Comparison of ENCODE assay signal across 8 cellular contexts in the genomic region with DNA sequence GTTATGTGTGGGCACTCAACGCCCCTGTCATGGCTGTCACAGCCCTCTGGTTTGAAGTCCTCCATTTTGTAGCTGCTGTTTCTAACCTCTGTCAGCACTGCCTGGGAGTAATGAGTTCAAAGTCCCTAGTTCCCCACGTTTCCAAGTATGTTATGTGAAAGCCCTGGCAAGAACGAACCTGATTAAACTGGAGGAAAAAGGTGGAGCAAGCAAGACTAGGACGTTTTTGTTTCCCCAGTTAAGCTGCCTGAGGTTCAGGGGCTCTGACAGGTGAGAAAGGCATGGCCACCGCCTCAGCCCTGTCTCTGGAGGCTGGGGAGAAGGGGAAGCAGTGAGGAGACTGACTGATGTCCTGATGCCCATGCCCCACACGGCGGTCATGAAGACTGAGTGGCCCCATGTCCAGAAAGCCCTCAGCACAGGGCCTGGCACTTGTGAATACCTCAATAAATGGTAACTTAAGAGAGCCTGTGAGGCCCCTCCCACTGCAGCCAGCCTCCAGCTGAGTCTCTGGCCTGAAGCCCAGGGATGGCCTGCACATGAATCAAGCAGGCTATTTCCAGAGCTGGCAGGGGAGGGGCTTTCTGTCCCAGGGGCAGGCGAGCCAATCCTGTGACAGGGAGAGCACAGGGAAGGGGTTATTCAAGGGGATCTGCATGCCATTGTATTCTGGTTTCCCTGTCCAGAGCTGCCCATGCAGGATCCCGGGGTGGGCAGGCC.
DNase-seq lines count a peak whose midpoint lies in the region; ATAC-seq and TF ChIP-seq lines count a peak whose summit lies in the region.

No MANE protein-coding gene starts in this region.

- no peaks in the 10 kb centered on the region for H3K27me3 ChIP-seq in ACC112 (ENCODE audit: insufficient read depth, low read length)
- H3K27me3 ChIP-seq in trophoblast cell (ENCODE audit: insufficient read depth, low read length), result no peaks in the 10 kb centered on the region

- H3K79me2 ChIP-seq in ACC112 (ENCODE audit: control insufficient read depth, insufficient read depth, low read length, unreplicated experiment) (no peaks in the 10 kb centered on the region), trophoblast cell (ENCODE audit: control insufficient read depth, insufficient read depth, low read length, poor library complexity) (no peaks in the 10 kb centered on the region)

- H2BK12ac ChIP-seq in trophoblast cell (ENCODE audit: low read length), result no peak overlapping the region

- no peak overlapping the region for H2AK5ac ChIP-seq in trophoblast cell (ENCODE audit: low read length)

- no CpG with 5 or more reads among the region's 9 CpGs for WGBS in trophoblast cell (ENCODE audit: extremely low coverage, insufficient coverage, insufficient read length)

- no peak for TF ChIP-seq CTCF in VCaP (conservative IDR thresholded peaks at IDR 0.05)

- H3K23ac ChIP-seq in trophoblast cell (ENCODE audit: low read length), result no peak overlapping the region

- H3K4me3 ChIP-seq in ACC112 (ENCODE audit: low read depth, low read length), result no peak overlapping the region
- H3K4me3 ChIP-seq in trophoblast cell (ENCODE audit: low read depth, low read length), result no peak overlapping the region

- H3K4me1 ChIP-seq in ACC112 (ENCODE audit: control insufficient read depth, insufficient read depth, low read length, unreplicated experiment) (peaks cover 22% of the 10 kb centered on the region), trophoblast cell (ENCODE audit: control insufficient read depth in 1 of 2, insufficient read depth in 2 of 2, low read length in 2 of 2) (peaks cover 17 to 28% of the 10 kb centered on the region in 2 experiments)

- no peak overlapping the region for H2BK120ac ChIP-seq in trophoblast cell (ENCODE audit: insufficient read depth, low read length, poor library complexity)

- no peak for ATAC-seq in GM18520 (IDR thresholded peaks at IDR 0.05; ENCODE audit: unreplicated experiment)
- no peak for ATAC-seq in GM18858 (IDR thresholded peaks at IDR 0.05; ENCODE audit: unreplicated experiment)

- no peak overlapping the region for H3K4ac ChIP-seq in trophoblast cell (ENCODE audit: low read depth, low read length)

- H3K79me1 ChIP-seq in trophoblast cell (ENCODE audit: low read length), result peaks cover 6% of the 10 kb centered on the region

- H2BK5ac ChIP-seq in trophoblast cell (ENCODE audit: low read depth, low read length, poor library complexity), result no peak overlapping the region

- H3K9me3 ChIP-seq in trophoblast cell (ENCODE audit: insufficient read depth, low read depth, low read length), result peaks cover 1% of the 10 kb centered on the region

- no peak overlapping the region for H3K9ac ChIP-seq in trophoblast cell (ENCODE audit: low read length)

- H3K14ac ChIP-seq in trophoblast cell (ENCODE audit: low read length), result no peak overlapping the region

- H4K8ac ChIP-seq in trophoblast cell (ENCODE audit: low read depth, low read length), result no peak overlapping the region

- no peak overlapping the region for H3K4me2 ChIP-seq in trophoblast cell (ENCODE audit: low read length)

- H3K27ac ChIP-seq in ACC112 (ENCODE audit: low read depth, low read length) (peak overlapping the region; percentile 42; the same call in 1 of the 2 replicates), VCaP (peak overlapping the region; percentile 36; the same call in 1 of the 2 replicates), trophoblast cell (ENCODE audit: low read depth, low read length) (no peak overlapping the region)

- 0 out of 2 replicates have a peak, but pooled peaks cover 6% of the 10 kb centered on the region for H3K36me3 ChIP-seq in ACC112 (ENCODE audit: insufficient read depth, low read length)
- peaks cover 12 to 14% of the 10 kb centered on the region in 2 experiments for H3K36me3 ChIP-seq in trophoblast cell (ENCODE audit: control insufficient read depth in 1 of 2, insufficient read depth in 2 of 2, low read length in 2 of 2)

- H4K91ac ChIP-seq in trophoblast cell (ENCODE audit: low read depth, low read length), result no peak overlapping the region

- TF ChIP-seq RAD21 in Ishikawa (IDR thresholded peaks at IDR 0.05; ENCODE audit: low read depth), result no peak

- no peak for TF ChIP-seq EP300 in Ishikawa (IDR thresholded peaks at IDR 0.05; ENCODE audit: borderline replicate concordance)

- no peak overlapping the region for H4K12ac ChIP-seq in trophoblast cell (ENCODE audit: low read depth, low read length)

- intact Hi-C loops in head of caudate nucleus (cut with DNase I), result loop anchor here (10.0 kb wide), 1 partner anchor 64 kb away; the partner anchor contains the start of gene PFDN1

- DNase-seq in head of caudate nucleus (peak; percentile 78 to 97 (median 92)), trophoblast cell (no peak), OCI-M1 (lab: John Stamatoyannopoulos, UW) (no peak)

- H3K18ac ChIP-seq in trophoblast cell (ENCODE audit: low read length), result peak overlapping the region; percentile 41

- no peak overlapping the region for H2AFZ ChIP-seq in ACC112 (ENCODE audit: low read length, unreplicated experiment)
- no peak overlapping the region for H2AFZ ChIP-seq in trophoblast cell (ENCODE audit: insufficient read depth, low read length, poor library complexity)

TF ChIP-seq in Ishikawa, 13 proteins besides CTCF, POLR2A, EP300 and RAD21:
- TF ChIP-seq CREB1 (IDR thresholded peaks at IDR 0.05; ENCODE audit: low read depth) (no peak), TCF12 (IDR thresholded peaks at IDR 0.05; ENCODE audit: low read depth) (0 out of 2 replicates have a peak, but pooled peaks have one; percentile 22), NFIC (IDR thresholded peaks at IDR 0.05) (peak; percentile 91)
- TF ChIP-seq, protein P1, sequence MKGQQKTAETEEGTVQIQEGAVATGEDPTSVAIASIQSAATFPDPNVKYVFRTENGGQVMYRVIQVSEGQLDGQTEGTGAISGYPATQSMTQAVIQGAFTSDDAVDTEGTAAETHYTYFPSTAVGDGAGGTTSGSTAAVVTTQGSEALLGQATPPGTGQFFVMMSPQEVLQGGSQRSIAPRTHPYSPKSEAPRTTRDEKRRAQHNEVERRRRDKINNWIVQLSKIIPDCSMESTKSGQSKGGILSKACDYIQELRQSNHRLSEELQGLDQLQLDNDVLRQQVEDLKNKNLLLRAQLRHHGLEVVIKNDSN (IDR thresholded peaks at IDR 0.05), result no peak

Comparison
In these comparisons a context has a peak if more than half of its experiments do, and no peak if none do; other contexts are left out.
1. DNase-seq: peak in head of caudate nucleus (42 of 42); none in trophoblast cell (0 of 2) and OCI-M1 (single experiment).